Comparison of ENCODE assay signal across 9 cellular contexts in genomic region chr19:771332-771785, GRCh38. TPM values are rescaled to one million over a fixed set of nuclear protein-coding genes. Genes with fewer than 3 reads are reported as not detected.
DNase-seq lines count a peak whose midpoint lies in the region; ATAC-seq and TF ChIP-seq lines count a peak whose summit lies in the region.
"Had no signal": no experiment of that assay in that cellular context is flagged by ENCODE, and none has a peak within 500 bp of the region (broad histone marks: within the 10 kb centered on the region; RNA-seq: fewer than 3 reads in every experiment).

No MANE protein-coding gene starts in this region.

- DNase-seq in NCI-H2196 (lab: John Stamatoyannopoulos, UW; ENCODE audit: unreplicated experiment) (peak; percentile 14), NCI-H2196 treated with DMSO at 0.1 percent for 48 hours (lab: John Stamatoyannopoulos, UW; ENCODE audit: unreplicated experiment) (no peak), NOMO-1 (lab: John Stamatoyannopoulos, UW; ENCODE audit: unreplicated experiment in 2 of 2) (peak; percentile 33 to 46), adipocyte (ENCODE audit: low read depth) (peak; percentile 73), left lung (no peak), dedifferentiated amniotic fluid mesenchymal stem cell (ENCODE audit: extremely low spot score) (no peak), HuH-7.5 (ENCODE audit: low spot score) (no peak)
- no peak for DNase-seq in effector memory CD4-positive, alpha-beta T cell

- H3K36me3 ChIP-seq in adipocyte (ENCODE audit: control insufficient read depth, insufficient read depth, low read length, severe bottlenecking) (no peaks in the 10 kb centered on the region), left lung (no peaks in the 10 kb centered on the region)
- H3K36me3 ChIP-seq in effector memory CD4-positive, alpha-beta T cell (ENCODE audit: control insufficient read depth, insufficient read depth, low read length), result no peaks in the 10 kb centered on the region

- H3K9me3 ChIP-seq in adipocyte (ENCODE audit: control insufficient read depth, low read length), result no peaks in the 10 kb centered on the region
- H3K9me3 ChIP-seq in left lung, result no peaks in the 10 kb centered on the region
- H3K9me3 ChIP-seq in effector memory CD4-positive, alpha-beta T cell (ENCODE audit: control insufficient read depth, low read length), result no peaks in the 10 kb centered on the region

- no peaks in the 10 kb centered on the region for H3K27me3 ChIP-seq in adipocyte (replicated peaks; ENCODE audit: control insufficient read depth, insufficient read depth, low read length)
- no peaks in the 10 kb centered on the region for H3K27me3 ChIP-seq in left lung
- no peaks in the 10 kb centered on the region for H3K27me3 ChIP-seq in effector memory CD4-positive, alpha-beta T cell (replicated peaks; ENCODE audit: control insufficient read depth, insufficient read depth, low read length, poor library complexity, severe bottlenecking)

- peak; percentile 15 to 48 for TF ChIP-seq CTCF in left lung (IDR thresholded peaks at IDR 0.05)

- H3K9ac ChIP-seq in adipocyte (ENCODE audit: low read length), result no peak overlapping the region

- no peak overlapping the region for H3K27ac ChIP-seq in left lung
- no peak overlapping the region for H3K27ac ChIP-seq in effector memory CD4-positive, alpha-beta T cell (ENCODE audit: insufficient read depth, low read length, poor library complexity, severe bottlenecking)

- H3K4me3 ChIP-seq in adipocyte (ENCODE audit: low read length) (no peak overlapping the region), left lung (no peak overlapping the region)
- H3K4me3 ChIP-seq in effector memory CD4-positive, alpha-beta T cell (ENCODE audit: insufficient read depth, low read depth, low read length, poor library complexity, severe bottlenecking), result no peak overlapping the region

- ATAC-seq in left lung, result peak; percentile 25

- intact Hi-C loops in left lung (cut with DNase I), result loop anchor here in 1 of 2 donors (10.0 kb wide), 1 partner anchor 213 kb away; the partner anchor contains the start of gene WDR18

- H3K4me1 ChIP-seq in adipocyte (ENCODE audit: control insufficient read depth, insufficient read depth, low read length) (peaks cover 7% of the 10 kb centered on the region), left lung (peaks cover 0 to 13% of the 10 kb centered on the region in 2 donors)
- no peaks in the 10 kb centered on the region for H3K4me1 ChIP-seq in effector memory CD4-positive, alpha-beta T cell (ENCODE audit: control insufficient read depth, insufficient read depth, low read length, poor library complexity, severe bottlenecking)

RNA-seq across cellular contexts. Expression of gene MISP, which starts 20.4 kb away (rescaled TPM):
- 10 to 100 TPM; 19.2 to 44.0 TPM for total RNA-seq in left lung
- total RNA-seq: CD8-positive, alpha-beta memory T cell had no signal

RNA-seq across cellular contexts. Expression of gene PTBP1, which starts 25.9 kb away (rescaled TPM):
- total RNA-seq in left lung, result 100 to 1,000 TPM; 236 to 354 TPM

RNA-seq across cellular contexts. Expression of gene PLPPR3, which starts 50.4 kb away (rescaled TPM):
- 1 to 10 TPM; 1.6 to 1.9 TPM for total RNA-seq in left lung
- total RNA-seq: CD8-positive, alpha-beta memory T cell had no signal

RNA-seq across cellular contexts. Expression of gene AZU1, which starts 56.3 kb away (rescaled TPM):
- total RNA-seq in left lung, result 1 to 10 TPM; 1.3 TPM
- total RNA-seq: CD8-positive, alpha-beta memory T cell had no signal

Comparison
In these comparisons a context has a peak if more than half of its experiments do, and no peak if none do; other contexts are left out.
1. DNase-seq: peak in NCI-H2196 (single experiment), NOMO-1 (2 of 2) and adipocyte (single experiment); none in NCI-H2196 treated with DMSO at 0.1 percent for 48 hours (single experiment), left lung (0 of 2), dedifferentiated amniotic fluid mesenchymal stem cell (single experiment), effector memory CD4-positive, alpha-beta T cell (0 of 3) and HuH-7.5 (single experiment).